In the genomic region with DNA sequence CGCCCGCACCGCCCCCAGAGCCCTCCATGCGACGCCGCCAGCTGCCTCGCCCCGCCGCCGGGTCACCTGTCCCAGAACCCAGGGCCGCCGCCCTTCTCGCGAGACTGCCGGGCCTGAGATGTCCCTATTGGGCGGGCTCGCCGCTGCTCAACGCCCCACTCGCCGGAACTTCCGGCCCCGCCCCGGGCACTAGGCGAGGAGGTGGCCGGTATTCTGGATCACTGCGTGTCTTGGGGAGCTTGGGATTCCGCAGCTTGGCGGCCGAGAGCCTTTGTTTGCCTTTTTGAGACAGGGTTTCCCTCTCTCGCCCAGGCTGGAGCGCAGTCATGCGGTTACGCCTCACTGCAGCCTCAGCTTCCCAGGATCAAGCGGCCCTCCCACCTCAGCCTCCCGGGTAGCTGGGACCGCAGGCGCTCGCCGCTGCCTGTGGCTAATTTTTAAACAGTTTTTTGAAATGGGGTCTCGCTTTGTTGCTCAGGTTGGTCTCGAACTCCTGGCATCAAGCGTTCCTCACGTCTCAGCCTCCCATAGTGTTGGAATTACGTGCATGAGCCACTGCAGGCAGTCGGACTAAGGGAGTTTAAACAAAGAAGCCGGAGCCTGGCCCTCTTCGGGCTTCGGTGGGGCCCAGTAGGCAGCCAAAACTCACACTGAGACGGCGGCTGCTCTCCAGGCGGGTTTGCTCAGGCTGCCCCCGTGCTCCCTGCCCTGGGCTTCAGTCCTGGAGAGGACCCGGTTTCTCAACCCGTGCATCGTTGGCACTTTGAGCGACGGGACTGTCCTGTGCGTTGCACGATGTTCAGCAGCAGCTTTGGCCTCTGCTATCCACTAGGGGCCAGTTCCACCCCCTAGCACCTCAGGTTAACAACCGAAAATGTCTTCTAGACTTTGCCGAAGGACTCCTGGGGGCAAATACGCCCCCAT, we compare ENCODE assay signal across 1 cellular context.
TF ChIP-seq lines count a peak whose summit lies in the region.

Gene SLC15A4 (minus strand): TSS at position 43 of the 924 bp plus-strand sequence. CDS start 15 bp downstream, at position 28.

TF ChIP-seq in GM12878, 131 proteins besides CTCF, POLR2A, EP300 and RAD21 (continued from another document):
- peak; percentile 83; the same call in 1 of the 3 replicates for TF ChIP-seq POU2F2 (IDR thresholded peaks at IDR 0.05; ENCODE audit: borderline replicate concordance, low read depth, low read length)
- TF ChIP-seq, protein P1, sequence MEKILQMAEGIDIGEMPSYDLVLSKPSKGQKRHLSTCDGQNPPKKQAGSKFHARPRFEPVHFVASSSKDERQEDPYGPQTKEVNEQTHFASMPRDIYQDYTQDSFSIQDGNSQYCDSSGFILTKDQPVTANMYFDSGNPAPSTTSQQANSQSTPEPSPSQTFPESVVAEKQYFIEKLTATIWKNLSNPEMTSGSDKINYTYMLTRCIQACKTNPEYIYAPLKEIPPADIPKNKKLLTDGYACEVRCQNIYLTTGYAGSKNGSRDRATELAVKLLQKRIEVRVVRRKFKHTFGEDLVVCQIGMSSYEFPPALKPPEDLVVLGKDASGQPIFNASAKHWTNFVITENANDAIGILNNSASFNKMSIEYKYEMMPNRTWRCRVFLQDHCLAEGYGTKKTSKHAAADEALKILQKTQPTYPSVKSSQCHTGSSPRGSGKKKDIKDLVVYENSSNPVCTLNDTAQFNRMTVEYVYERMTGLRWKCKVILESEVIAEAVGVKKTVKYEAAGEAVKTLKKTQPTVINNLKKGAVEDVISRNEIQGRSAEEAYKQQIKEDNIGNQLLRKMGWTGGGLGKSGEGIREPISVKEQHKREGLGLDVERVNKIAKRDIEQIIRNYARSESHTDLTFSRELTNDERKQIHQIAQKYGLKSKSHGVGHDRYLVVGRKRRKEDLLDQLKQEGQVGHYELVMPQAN (conservative IDR thresholded peaks at IDR 0.05): no peak; the same call in 1 of the 2 replicates
- peak; percentile 45; the same call in 1 of the 2 replicates for TF ChIP-seq REST (IDR thresholded peaks at IDR 0.05; ENCODE audit: low read depth, low read length)
- peak in 1 of 2 experiments; percentile 43; a peak in 1 of 3 replicates for TF ChIP-seq EGR1 (IDR thresholded peaks at IDR 0.05; ENCODE audit: borderline replicate concordance in 1 of 2, low read depth in 2 of 2, low read length in 2 of 2)
- TF ChIP-seq CREM (IDR thresholded peaks at IDR 0.05; ENCODE audit: low read depth): 0 out of 2 replicates have a peak, but pooled peaks have one; percentile 25
- peak; percentile 66 for TF ChIP-seq RUNX3 (IDR thresholded peaks at IDR 0.05; ENCODE audit: low read length)
- no peak for TF ChIP-seq ZSCAN29 (IDR thresholded peaks at IDR 0.05)
- no peak for TF ChIP-seq CBX3 (IDR thresholded peaks at IDR 0.05; ENCODE audit: borderline replicate concordance, low read depth)
- TF ChIP-seq, protein P2, sequence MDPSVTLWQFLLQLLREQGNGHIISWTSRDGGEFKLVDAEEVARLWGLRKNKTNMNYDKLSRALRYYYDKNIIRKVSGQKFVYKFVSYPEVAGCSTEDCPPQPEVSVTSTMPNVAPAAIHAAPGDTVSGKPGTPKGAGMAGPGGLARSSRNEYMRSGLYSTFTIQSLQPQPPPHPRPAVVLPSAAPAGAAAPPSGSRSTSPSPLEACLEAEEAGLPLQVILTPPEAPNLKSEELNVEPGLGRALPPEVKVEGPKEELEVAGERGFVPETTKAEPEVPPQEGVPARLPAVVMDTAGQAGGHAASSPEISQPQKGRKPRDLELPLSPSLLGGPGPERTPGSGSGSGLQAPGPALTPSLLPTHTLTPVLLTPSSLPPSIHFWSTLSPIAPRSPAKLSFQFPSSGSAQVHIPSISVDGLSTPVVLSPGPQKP (IDR thresholded peaks at IDR 0.05; ENCODE audit: low read depth, low read length): peak; percentile 86
- TF ChIP-seq USF1 (IDR thresholded peaks at IDR 0.05; ENCODE audit: borderline replicate concordance, extremely low read length, insufficient read depth, low read depth, low read length): peak; percentile 80
- peak; percentile 26 for TF ChIP-seq USF2 (IDR thresholded peaks at IDR 0.05; ENCODE audit: borderline replicate concordance, low read depth, low read length)
- TF ChIP-seq, protein P3, sequence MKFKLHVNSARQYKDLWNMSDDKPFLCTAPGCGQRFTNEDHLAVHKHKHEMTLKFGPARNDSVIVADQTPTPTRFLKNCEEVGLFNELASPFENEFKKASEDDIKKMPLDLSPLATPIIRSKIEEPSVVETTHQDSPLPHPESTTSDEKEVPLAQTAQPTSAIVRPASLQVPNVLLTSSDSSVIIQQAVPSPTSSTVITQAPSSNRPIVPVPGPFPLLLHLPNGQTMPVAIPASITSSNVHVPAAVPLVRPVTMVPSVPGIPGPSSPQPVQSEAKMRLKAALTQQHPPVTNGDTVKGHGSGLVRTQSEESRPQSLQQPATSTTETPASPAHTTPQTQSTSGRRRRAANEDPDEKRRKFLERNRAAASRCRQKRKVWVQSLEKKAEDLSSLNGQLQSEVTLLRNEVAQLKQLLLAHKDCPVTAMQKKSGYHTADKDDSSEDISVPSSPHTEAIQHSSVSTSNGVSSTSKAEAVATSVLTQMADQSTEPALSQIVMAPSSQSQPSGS (IDR thresholded peaks at IDR 0.05; ENCODE audit: low read length): no peak
- peak; percentile 72 for TF ChIP-seq IRF5 (IDR thresholded peaks at IDR 0.05; ENCODE audit: borderline replicate concordance)
- peak; percentile 33 for TF ChIP-seq RELA (IDR thresholded peaks at IDR 0.05; ENCODE audit: borderline replicate concordance, partially characterized antibody)
- peak; percentile 62 for TF ChIP-seq NR2C1 (IDR thresholded peaks at IDR 0.05)
- peak; percentile 86 for TF ChIP-seq MLLT1 (IDR thresholded peaks at IDR 0.05)
- no peak for TF ChIP-seq CHD4 (IDR thresholded peaks at IDR 0.05)
- TF ChIP-seq CBX5 (IDR thresholded peaks at IDR 0.05; ENCODE audit: low read depth): 0 out of 2 replicates have a peak, but pooled peaks have one; percentile 13
- peak; percentile 55 for TF ChIP-seq KLF5 (IDR thresholded peaks at IDR 0.05; ENCODE audit: partially characterized antibody)
- peak; percentile 81 for TF ChIP-seq SP1 (IDR thresholded peaks at IDR 0.05; ENCODE audit: low read depth, low read length)
- TF ChIP-seq, protein P4, sequence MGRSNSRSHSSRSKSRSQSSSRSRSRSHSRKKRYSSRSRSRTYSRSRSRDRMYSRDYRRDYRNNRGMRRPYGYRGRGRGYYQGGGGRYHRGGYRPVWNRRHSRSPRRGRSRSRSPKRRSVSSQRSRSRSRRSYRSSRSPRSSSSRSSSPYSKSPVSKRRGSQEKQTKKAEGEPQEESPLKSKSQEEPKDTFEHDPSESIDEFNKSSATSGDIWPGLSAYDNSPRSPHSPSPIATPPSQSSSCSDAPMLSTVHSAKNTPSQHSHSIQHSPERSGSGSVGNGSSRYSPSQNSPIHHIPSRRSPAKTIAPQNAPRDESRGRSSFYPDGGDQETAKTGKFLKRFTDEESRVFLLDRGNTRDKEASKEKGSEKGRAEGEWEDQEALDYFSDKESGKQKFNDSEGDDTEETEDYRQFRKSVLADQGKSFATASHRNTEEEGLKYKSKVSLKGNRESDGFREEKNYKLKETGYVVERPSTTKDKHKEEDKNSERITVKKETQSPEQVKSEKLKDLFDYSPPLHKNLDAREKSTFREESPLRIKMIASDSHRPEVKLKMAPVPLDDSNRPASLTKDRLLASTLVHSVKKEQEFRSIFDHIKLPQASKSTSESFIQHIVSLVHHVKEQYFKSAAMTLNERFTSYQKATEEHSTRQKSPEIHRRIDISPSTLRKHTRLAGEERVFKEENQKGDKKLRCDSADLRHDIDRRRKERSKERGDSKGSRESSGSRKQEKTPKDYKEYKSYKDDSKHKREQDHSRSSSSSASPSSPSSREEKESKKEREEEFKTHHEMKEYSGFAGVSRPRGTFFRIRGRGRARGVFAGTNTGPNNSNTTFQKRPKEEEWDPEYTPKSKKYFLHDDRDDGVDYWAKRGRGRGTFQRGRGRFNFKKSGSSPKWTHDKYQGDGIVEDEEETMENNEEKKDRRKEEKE (IDR thresholded peaks at IDR 0.05): no peak
- TF ChIP-seq TCF3 (IDR thresholded peaks at IDR 0.05; ENCODE audit: borderline replicate concordance, insufficient read depth, low read depth, low read length): peak; percentile 95
- peak; percentile 81; the same call in 1 of the 2 replicates for TF ChIP-seq PAX5 (IDR thresholded peaks at IDR 0.05; ENCODE audit: borderline replicate concordance, low read depth, low read length)
